16 cellular contexts compared by ENCODE assay signal in genomic region chr17:59038734-59039133, GRCh38.
DNase-seq lines count a peak whose midpoint lies in the region; ATAC-seq and TF ChIP-seq lines count a peak whose summit lies in the region.
"Had no signal": no experiment of that assay in that cellular context is flagged by ENCODE, and none has a peak within 500 bp of the region (broad histone marks: within the 10 kb centered on the region; RNA-seq: fewer than 3 reads in every experiment).

No MANE protein-coding gene starts in this region.

- no peak for ATAC-seq in GM19463 (IDR thresholded peaks at IDR 0.05; ENCODE audit: unreplicated experiment)

- H3K36me3 Mint-ChIP-seq in activated T-helper 1 cell treated with anti-CD3 and anti-CD28 coated beads, Interleukin-12 subunit alpha, Interleukin-12 subunit beta, Interleukin-2, Interleukin-4 antibody, amounts not matched to agents 30 ng/mL and 10 ng/mL and 1 ng/mL, durations not matched to agents 14 hours and 24 hours and 36 hours (ENCODE audit: low read depth), result peaks cover 24% of the 10 kb centered on the region
- peaks cover 19 to 53% (median 51%) of the 10 kb centered on the region in 3 experiments for H3K36me3 Mint-ChIP-seq in H9 (ENCODE audit: insufficient read depth in 1 of 3, low read depth in 3 of 3)

- H3K79me2 ChIP-seq in H9 (ENCODE audit: insufficient read depth, low read length), result no peaks in the 10 kb centered on the region

- H4K5ac ChIP-seq in H9 (ENCODE audit: insufficient read length, low read depth, low read length), result no peak overlapping the region

- H2BK20ac ChIP-seq in H9 (ENCODE audit: low read depth, low read length, poor library complexity, severe bottlenecking), result no peak overlapping the region

- H2AFZ ChIP-seq in H9 (ENCODE audit: low read length), result no peak overlapping the region

- no peak overlapping the region for H3K14ac ChIP-seq in H9 (ENCODE audit: insufficient read depth, low read length)

- peaks cover 23% of the 10 kb centered on the region for H3K36me3 ChIP-seq in cardiac muscle cell
- H3K36me3 ChIP-seq in sigmoid colon, result peaks cover 0 to 76% (median 17%) of the 10 kb centered on the region in 4 donors

- H3K4me3 ChIP-seq in cardiac muscle cell (no peak overlapping the region), fibroblast of the aortic adventitia (ENCODE audit: low read depth, low read length) (no peak overlapping the region), sigmoid colon (no peak overlapping the region)
- H3K4me3 ChIP-seq: coronary artery, esophagus squamous epithelium, tibial artery had no signal

- TF ChIP-seq POLR2A in sigmoid colon (IDR thresholded peaks at IDR 0.05), result no peak

- H4K91ac ChIP-seq in H9 (ENCODE audit: insufficient read length, low read depth, low read length), result no peak overlapping the region

- H3K9ac ChIP-seq in H9 (ENCODE audit: extremely low read depth, insufficient read length, low read length), result no peak overlapping the region

- no peak overlapping the region for H3K56ac ChIP-seq in H9 (ENCODE audit: insufficient read length, low read depth, low read length)

- no peak overlapping the region for H3K23ac ChIP-seq in H9 (ENCODE audit: insufficient read length, low read depth, low read length)

- H3K79me1 ChIP-seq in H9 (ENCODE audit: insufficient read depth, low read depth, low read length, poor library complexity, severe bottlenecking), result no peaks in the 10 kb centered on the region

- H2BK12ac ChIP-seq in H9 (ENCODE audit: insufficient read length, low read depth, low read length), result no peak overlapping the region

- H2BK15ac ChIP-seq in H9 (ENCODE audit: low read depth, low read length), result no peak overlapping the region

- no peak overlapping the region for H3K4me2 ChIP-seq in H9 (ENCODE audit: insufficient read depth, insufficient read length, low read length)

- intact Hi-C loops in cardiac septum (cut with DNase I), result no loop called here
- intact Hi-C loops in activated T-helper 1 cell treated with anti-CD3 and anti-CD28 coated beads, Interleukin-12 subunit alpha, Interleukin-12 subunit beta, Interleukin-2, Interleukin-4 antibody, amounts not matched to agents 30 ng/mL and 10 ng/mL and 1 ng/mL, durations not matched to agents 14 hours and 24 hours and 36 hours (cut with micrococcal nuclease), result no loop called here
- intact Hi-C loops in sigmoid colon (cut with DNase I), result no loop called here

- peaks cover 6% of the 10 kb centered on the region for H3K4me1 Mint-ChIP-seq in activated T-helper 1 cell treated with anti-CD3 and anti-CD28 coated beads, Interleukin-12 subunit alpha, Interleukin-12 subunit beta, Interleukin-2, Interleukin-4 antibody, amounts not matched to agents 30 ng/mL and 10 ng/mL and 1 ng/mL, durations not matched to agents 14 hours and 24 hours and 36 hours (ENCODE audit: low read depth)
- H3K4me1 Mint-ChIP-seq in H9, result no peaks in the 10 kb centered on the region
- H3K4me1 Mint-ChIP-seq: memory B cell had no signal

- H3K4me1 ChIP-seq in cardiac muscle cell (ENCODE audit: low read depth) (peaks cover 6% of the 10 kb centered on the region), sigmoid colon (no peaks in the 10 kb centered on the region), H9 (ENCODE audit: insufficient read depth, low read length) (no peaks in the 10 kb centered on the region)
- H3K4me1 ChIP-seq: esophagus squamous epithelium, tibial artery had no signal

- no peak for TF ChIP-seq EP300 in sigmoid colon (IDR thresholded peaks at IDR 0.05)

- 85% methylated on average over 5 of the region's 5 CpGs for WGBS in sigmoid colon, 2 donors
- no CpG with 5 or more reads among the region's 5 CpGs for WGBS in H9 (ENCODE audit: extremely low coverage, insufficient read length, low lambda C conversion rate)

- H4K20me1 ChIP-seq in H9 (ENCODE audit: control insufficient read depth, insufficient read depth, insufficient read length), result no peaks in the 10 kb centered on the region

- no peak overlapping the region for H2AK5ac ChIP-seq in H9 (ENCODE audit: insufficient read length, low read length)

- H3K9me3 Mint-ChIP-seq in activated T-helper 1 cell treated with anti-CD3 and anti-CD28 coated beads, Interleukin-12 subunit alpha, Interleukin-12 subunit beta, Interleukin-2, Interleukin-4 antibody, amounts not matched to agents 30 ng/mL and 10 ng/mL and 1 ng/mL, durations not matched to agents 14 hours and 24 hours and 36 hours, result no peaks in the 10 kb centered on the region
- H3K9me3 Mint-ChIP-seq in H9, result no peaks in the 10 kb centered on the region
- H3K9me3 Mint-ChIP-seq: memory B cell had no signal

- H3K18ac ChIP-seq in H9 (ENCODE audit: insufficient read length, low read depth, low read length), result no peak overlapping the region

- H3K27me3 Mint-ChIP-seq in activated T-helper 1 cell treated with anti-CD3 and anti-CD28 coated beads, Interleukin-12 subunit alpha, Interleukin-12 subunit beta, Interleukin-2, Interleukin-4 antibody, amounts not matched to agents 30 ng/mL and 10 ng/mL and 1 ng/mL, durations not matched to agents 14 hours and 24 hours and 36 hours (ENCODE audit: insufficient read depth), result no peaks in the 10 kb centered on the region
- H3K27me3 Mint-ChIP-seq in H9 (ENCODE audit: low read depth), result no peaks in the 10 kb centered on the region
- H3K27me3 Mint-ChIP-seq: activated naive CD8-positive, alpha-beta T cell; memory B cell had no signal

- peak overlapping the region; percentile 29 for H3K27ac Mint-ChIP-seq in activated T-helper 1 cell treated with anti-CD3 and anti-CD28 coated beads, Interleukin-12 subunit alpha, Interleukin-12 subunit beta, Interleukin-2, Interleukin-4 antibody, amounts not matched to agents 30 ng/mL and 10 ng/mL and 1 ng/mL, durations not matched to agents 14 hours and 24 hours and 36 hours
- H3K27ac Mint-ChIP-seq in H9, result no peak overlapping the region
- H3K27ac Mint-ChIP-seq: activated naive CD8-positive, alpha-beta T cell; memory B cell had no signal

- H3T11ph ChIP-seq in H9 (ENCODE audit: low read length), result no peak overlapping the region

- no peaks in the 10 kb centered on the region for H3K23me2 ChIP-seq in H9 (ENCODE audit: insufficient read length, low read depth, low read length, poor library complexity, severe bottlenecking)

- H3K9me3 ChIP-seq in cardiac muscle cell (ENCODE audit: low read depth), result no peaks in the 10 kb centered on the region
- H3K9me3 ChIP-seq in sigmoid colon, result no peaks in the 10 kb centered on the region
- H3K9me3 ChIP-seq in H9 (ENCODE audit: control insufficient read depth, low read depth, low read length), result no peaks in the 10 kb centered on the region
- H3K9me3 ChIP-seq: esophagus squamous epithelium, tibial artery had no signal

- H3K4ac ChIP-seq in H9 (ENCODE audit: low read depth, low read length), result no peak overlapping the region

- H3K4me3 Mint-ChIP-seq in activated T-helper 1 cell treated with anti-CD3 and anti-CD28 coated beads, Interleukin-12 subunit alpha, Interleukin-12 subunit beta, Interleukin-2, Interleukin-4 antibody, amounts not matched to agents 30 ng/mL and 10 ng/mL and 1 ng/mL, durations not matched to agents 14 hours and 24 hours and 36 hours, result peak overlapping the region; percentile 15
- no peak overlapping the region for H3K4me3 Mint-ChIP-seq in H9
- H3K4me3 Mint-ChIP-seq: activated naive CD8-positive, alpha-beta T cell; memory B cell had no signal

- H3K27ac ChIP-seq in cardiac muscle cell, result peak overlapping the region; percentile 34
- H3K27ac ChIP-seq in sigmoid colon, result no peak overlapping the region
- H3K27ac ChIP-seq in H9 (ENCODE audit: insufficient read length, low read depth, low read length), result no peak overlapping the region
- H3K27ac ChIP-seq: coronary artery, esophagus squamous epithelium, tibial artery had no signal

- peak in 1 of 2 donors; percentile 88 for DNase-seq in cardiac muscle cell (ENCODE audit: low read depth in 1 of 2, low spot score in 1 of 2)
- no peak for DNase-seq in cardiac septum (ENCODE audit: low spot score)
- no peak for DNase-seq in activated T-helper 1 cell treated with anti-CD3 and anti-CD28 coated beads, Interleukin-12 subunit alpha, Interleukin-12 subunit beta, Interleukin-2, Interleukin-4 antibody, amounts not matched to agents 30 ng/mL and 10 ng/mL and 1 ng/mL, durations not matched to agents 14 hours and 24 hours and 36 hours (ENCODE audit: low spot score)
- DNase-seq in fibroblast of the aortic adventitia (ENCODE audit: low read depth), result peak; percentile 89
- DNase-seq in stimulated activated CD8-positive, alpha-beta memory T cell treated with anti-CD3 and anti-CD28 coated beads, Interleukin-4, amount 100 ng/mL, for 48 hours, result peak; percentile 48
- DNase-seq in sigmoid colon, result no peak
- DNase-seq in H9, result no peak
- DNase-seq: activated CD4-positive, CD25-positive, alpha-beta regulatory T cell treated with anti-CD3 and anti-CD28 coated beads, Interleukin-2, amount 50 U/mL, for 72 hours; DMS79 treated with DMSO at 0.1 percent for 48 hours; esophagus squamous epithelium; NCI-H1930; tibial artery had no signal

- H3K27me3 ChIP-seq in cardiac muscle cell (no peaks in the 10 kb centered on the region), sigmoid colon (no peaks in the 10 kb centered on the region), H9 (ENCODE audit: insufficient read depth, low read length) (no peaks in the 10 kb centered on the region)
- H3K27me3 ChIP-seq: esophagus squamous epithelium, tibial artery had no signal

- H2BK120ac ChIP-seq in H9 (ENCODE audit: low read depth, low read length, poor library complexity, severe bottlenecking), result no peak overlapping the region

- no peak overlapping the region for H4K8ac ChIP-seq in H9 (replicated peaks; ENCODE audit: insufficient read length, low read depth, low read length)

- TF ChIP-seq CTCF in cardiac muscle cell (IDR thresholded peaks at IDR 0.05; ENCODE audit: low read depth, low read length) (no peak), fibroblast of the aortic adventitia (IDR thresholded peaks at IDR 0.05; ENCODE audit: insufficient read depth, low read length) (no peak), sigmoid colon (IDR thresholded peaks at IDR 0.05) (no peak), H9 (conservative IDR thresholded peaks at IDR 0.05) (no peak)

- H2BK5ac ChIP-seq in H9 (ENCODE audit: insufficient read length, low read length), result no peak overlapping the region

Comparison
In these comparisons a context has a peak if more than half of its experiments do, and no peak if none do; other contexts are left out.
1. DNase-seq: peak in fibroblast of the aortic adventitia (single experiment) and stimulated activated CD8-positive, alpha-beta memory T cell treated with anti-CD3 and anti-CD28 coated beads, Interleukin-4, amount 100 ng/mL, for 48 hours (single experiment); none in cardiac septum (single experiment), activated T-helper 1 cell treated with anti-CD3 and anti-CD28 coated beads, Interleukin-12 subunit alpha, Interleukin-12 subunit beta, Interleukin-2, Interleukin-4 antibody, amounts not matched to agents 30 ng/mL and 10 ng/mL and 1 ng/mL, durations not matched to agents 14 hours and 24 hours and 36 hours (single experiment), sigmoid colon (single experiment) and H9 (single experiment).